ENCODE assay signal across 26 cellular contexts in genomic region chr12:3317841-3318501, GRCh38.
"Had no signal": no experiment of that assay in that cellular context is flagged by ENCODE, and none has a peak within 500 bp of the region (broad histone marks: within the 10 kb centered on the region; RNA-seq: fewer than 3 reads in every experiment).

No MANE protein-coding gene starts in this region.

- H3K27ac Mint-ChIP-seq: activated CD4-positive, alpha-beta T cell treated with anti-CD3 and anti-CD28 coated beads for 36 hours; activated CD4-positive, alpha-beta T cell treated with anti-CD3 and anti-CD28 coated beads, Interleukin-2, amount 10 ng/mL, durations not matched to agents 7 days and 5 days; activated CD8-positive, alpha-beta T cell treated with anti-CD3 and anti-CD28 coated beads, Interleukin-2, amount 10 ng/mL, durations not matched to agents 7 days and 5 days; activated naive CD4-positive, alpha-beta T cell treated with anti-CD3 and anti-CD28 coated beads for 36 hours; activated naive CD4-positive, alpha-beta T cell treated with anti-CD3 and anti-CD28 coated beads, Interleukin-2, amount 50 U/mL, for 72 hours; activated T-helper 1 cell treated with anti-CD3 and anti-CD28 coated beads, Interleukin-12 subunit alpha, Interleukin-12 subunit beta, Interleukin-2, Interleukin-4 antibody, amounts not matched to agents 30 ng/mL and 10 ng/mL and 1 ng/mL, durations not matched to agents 14 hours and 24 hours and 36 hours; WTC11 had no signal

- H3K4me3 ChIP-seq: adrenal gland, body of pancreas, breast epithelium, MG63 had no signal

- H3K9me3 ChIP-seq: adrenal gland, body of pancreas, breast epithelium, MG63 had no signal

- H3K4me1 ChIP-seq: adrenal gland had no signal

- H3K4me3 Mint-ChIP-seq: activated CD4-positive, alpha-beta T cell treated with anti-CD3 and anti-CD28 coated beads for 36 hours; activated CD4-positive, alpha-beta T cell treated with anti-CD3 and anti-CD28 coated beads, Interleukin-2, amount 10 ng/mL, durations not matched to agents 7 days and 5 days; activated CD8-positive, alpha-beta T cell treated with anti-CD3 and anti-CD28 coated beads, Interleukin-2, amount 10 ng/mL, durations not matched to agents 7 days and 5 days; activated naive CD4-positive, alpha-beta T cell treated with anti-CD3 and anti-CD28 coated beads for 36 hours; activated T-cell treated with anti-CD3 and anti-CD28 coated beads, Interleukin-2, amount 50 U/mL, for 4 hours; activated T-helper 1 cell treated with anti-CD3 and anti-CD28 coated beads, Interleukin-12 subunit alpha, Interleukin-12 subunit beta, Interleukin-2, Interleukin-4 antibody, amounts not matched to agents 30 ng/mL and 10 ng/mL and 1 ng/mL, durations not matched to agents 14 hours and 24 hours and 36 hours; WTC11 had no signal

- H3K27me3 ChIP-seq: adrenal gland, body of pancreas, breast epithelium, MG63 had no signal

- H3K9me3 Mint-ChIP-seq: activated CD4-positive, alpha-beta T cell treated with anti-CD3 and anti-CD28 coated beads, Interleukin-2, amount 10 ng/mL, durations not matched to agents 7 days and 5 days; activated naive CD4-positive, alpha-beta T cell treated with anti-CD3 and anti-CD28 coated beads for 36 hours; activated naive CD4-positive, alpha-beta T cell treated with anti-CD3 and anti-CD28 coated beads, Interleukin-2, amount 50 U/mL, for 72 hours; activated T-cell treated with anti-CD3 and anti-CD28 coated beads, Interleukin-2, amount 50 U/mL, for 4 hours; activated T-helper 1 cell treated with anti-CD3 and anti-CD28 coated beads, Interleukin-12 subunit alpha, Interleukin-12 subunit beta, Interleukin-2, Interleukin-4 antibody, amounts not matched to agents 30 ng/mL and 10 ng/mL and 1 ng/mL, durations not matched to agents 14 hours and 24 hours and 36 hours; WTC11 had no signal

- H3K36me3 ChIP-seq: adrenal gland, breast epithelium, MG63 had no signal

- DNase-seq: activated CD4-positive, alpha-beta T cell treated with anti-CD3 and anti-CD28 coated beads for 36 hours; activated CD4-positive, alpha-beta T cell treated with anti-CD3 and anti-CD28 coated beads, Interleukin-2, amount 10 ng/mL, durations not matched to agents 7 days and 5 days; activated CD4-positive, alpha-beta T cell treated with anti-CD3 and anti-CD28 coated beads, Interleukin-2, amount 50 U/mL, for 48 hours; activated CD8-positive, alpha-beta memory T cell treated with anti-CD3 and anti-CD28 coated beads, Interleukin-2, amount 50 U/mL, for 4 hours; activated CD8-positive, alpha-beta T cell treated with anti-CD3 and anti-CD28 coated beads, Interleukin-2, amount 10 ng/mL, durations not matched to agents 7 days and 5 days; activated gamma-delta T cell treated with Interleukin-2 at 50 U/mL for 16 hours; activated naive CD4-positive, alpha-beta T cell treated with anti-CD3 and anti-CD28 coated beads for 36 hours; activated T-cell treated with anti-CD3 and anti-CD28 coated beads for 4 hours; activated T-cell treated with anti-CD3 and anti-CD28 coated beads, Interleukin-2, amount 50 U/mL, for 4 hours; adrenal gland; body of pancreas; Kasumi-1; KG1; MG63; NCI-H1092; NCI-H1436 treated with DMSO at 0.1 percent for 48 hours; NCI-H1694 treated with DMSO at 0.1 percent for 48 hours; NCI-H2029; NCI-H345; NCI-H524 treated with DMSO at 0.1 percent for 48 hours; SIG-M5; T1000 had no signal

- H3K4me1 Mint-ChIP-seq: activated CD4-positive, alpha-beta T cell treated with anti-CD3 and anti-CD28 coated beads for 36 hours; activated CD4-positive, alpha-beta T cell treated with anti-CD3 and anti-CD28 coated beads, Interleukin-2, amount 10 ng/mL, durations not matched to agents 7 days and 5 days had no signal

- H3K36me3 Mint-ChIP-seq: activated naive CD4-positive, alpha-beta T cell treated with anti-CD3 and anti-CD28 coated beads, Interleukin-2, amount 50 U/mL, for 72 hours; WTC11 had no signal

- H3K27ac ChIP-seq: adrenal gland, body of pancreas, breast epithelium had no signal

- H3K27me3 Mint-ChIP-seq: activated CD4-positive, alpha-beta T cell treated with anti-CD3 and anti-CD28 coated beads, Interleukin-2, amount 10 ng/mL, durations not matched to agents 7 days and 5 days had no signal
